In genomic region chr16:16417914-16418544, GRCh38 we compare ENCODE assay signal across 1 cellular context. TPM values are rescaled to one million over a fixed set of nuclear protein-coding genes. Genes with fewer than 3 reads are reported as not detected.
"Had no signal": no experiment of that assay in that cellular context is flagged by ENCODE, and none has a peak within 500 bp of the region (broad histone marks: within the 10 kb centered on the region; RNA-seq: fewer than 3 reads in every experiment).

No MANE protein-coding gene starts in this region.

RNA-seq across cellular contexts. Expression of gene NPIPA7, which starts 39.1 kb away (rescaled TPM):
- total RNA-seq: osteoblast had no signal
